Comparison of ENCODE assay signal across 21 cellular contexts in genomic region chr6:129112591-129112990, GRCh38.
A peak's percentile ranks its signal among the peaks of the same experiment; 100 is the strongest.
DNase-seq lines count a peak whose midpoint lies in the region; ATAC-seq and TF ChIP-seq lines count a peak whose summit lies in the region.
"Had no signal": no experiment of that assay in that cellular context is flagged by ENCODE, and none has a peak within 500 bp of the region (broad histone marks: within the 10 kb centered on the region; RNA-seq: fewer than 3 reads in every experiment).

No MANE protein-coding gene starts in this region.

- peak; percentile 35 for ATAC-seq in Right ventricle myocardium superior (ENCODE audit: poor library complexity)
- ATAC-seq in left cardiac atrium = no peak
- peak; percentile 62 for ATAC-seq in gastroesophageal sphincter
- ATAC-seq in GM18909 (IDR thresholded peaks at IDR 0.05; ENCODE audit: poor library complexity, unreplicated experiment) = no peak
- ATAC-seq: HCT116 had no signal

- H3K4me3 Mint-ChIP-seq in progenitor cell of endocrine pancreas (ENCODE audit: low read depth) = no peak overlapping the region
- H3K4me3 Mint-ChIP-seq: CD8-positive, alpha-beta memory T cell had no signal

- H3K36me3 ChIP-seq in gastroesophageal sphincter (no peaks in the 10 kb centered on the region), sigmoid colon (no peaks in the 10 kb centered on the region)

- no peak for TF ChIP-seq POLR2A in gastroesophageal sphincter (IDR thresholded peaks at IDR 0.05)
- TF ChIP-seq POLR2A in sigmoid colon (IDR thresholded peaks at IDR 0.05) = no peak

- no peak for TF ChIP-seq EP300 in gastroesophageal sphincter (IDR thresholded peaks at IDR 0.05)
- no peak for TF ChIP-seq EP300 in sigmoid colon (IDR thresholded peaks at IDR 0.05)

- no peaks in the 10 kb centered on the region for H3K27me3 Mint-ChIP-seq in progenitor cell of endocrine pancreas
- H3K27me3 Mint-ChIP-seq: IgD-negative memory B cell had no signal

- DNase-seq in Right ventricle myocardium superior (no peak), left cardiac atrium (no peak), progenitor cell of endocrine pancreas (ENCODE audit: low spot score, unreplicated experiment) (no peak), sigmoid colon (no peak), GM10248 (ENCODE audit: extremely low spot score) (no peak), mucosa of gallbladder (ENCODE audit: low spot score) (no peak)
- DNase-seq: AML-193; C1 segment of cervical spinal cord; Calu3; CD8-positive, alpha-beta memory T cell; DMS153; MV-4-11; NCI-H1694; NCI-H2081; NCI-H2171 treated with DMSO at 0.1 percent for 48 hours; NCI-H524 treated with DMSO at 0.1 percent for 48 hours; OCI-M1 had no signal

- no peaks in the 10 kb centered on the region for H3K27me3 ChIP-seq in gastroesophageal sphincter
- H3K27me3 ChIP-seq in sigmoid colon = no peaks in the 10 kb centered on the region

- CTCF ChIA-PET in GM10248 (lab: Yijun Ruan, JAX) = no interaction called here

- TF ChIP-seq CTCF in gastroesophageal sphincter (IDR thresholded peaks at IDR 0.05) (no peak), progenitor cell of endocrine pancreas (IDR thresholded peaks at IDR 0.05; ENCODE audit: unreplicated experiment) (no peak), sigmoid colon (IDR thresholded peaks at IDR 0.05) (no peak), GM10248 (IDR thresholded peaks at IDR 0.05; ENCODE audit: control extremely low read depth, extremely low read depth, low read depth, missing control alignments) (no peak)

- H3K4me1 ChIP-seq in gastroesophageal sphincter (peaks cover 0 to 8% (median 0%) of the 10 kb centered on the region in 3 donors), sigmoid colon (no peaks in the 10 kb centered on the region)

- H3K4me3 ChIP-seq in gastroesophageal sphincter = no peak overlapping the region
- no peak overlapping the region for H3K4me3 ChIP-seq in sigmoid colon

- H3K27ac Mint-ChIP-seq in progenitor cell of endocrine pancreas = peak overlapping the region; percentile 39
- H3K27ac Mint-ChIP-seq: CD8-positive, alpha-beta memory T cell had no signal

- H3K36me3 Mint-ChIP-seq in progenitor cell of endocrine pancreas (ENCODE audit: insufficient read depth) = no peaks in the 10 kb centered on the region
- H3K36me3 Mint-ChIP-seq: CD8-positive, alpha-beta memory T cell; IgD-negative memory B cell had no signal

- intact Hi-C loops in Right ventricle myocardium superior (cut with DNase I) = no loop called here
- intact Hi-C loops in left cardiac atrium (cut with DNase I) = no loop called here
- intact Hi-C loops in sigmoid colon (cut with DNase I) = no loop called here

- H3K9me3 Mint-ChIP-seq in progenitor cell of endocrine pancreas (ENCODE audit: low read depth) = no peaks in the 10 kb centered on the region
- H3K9me3 Mint-ChIP-seq: IgD-negative memory B cell had no signal

- peaks cover 5% of the 10 kb centered on the region for H3K4me1 Mint-ChIP-seq in progenitor cell of endocrine pancreas (ENCODE audit: low read depth)
- H3K4me1 Mint-ChIP-seq: CD8-positive, alpha-beta memory T cell had no signal

- H3K27ac ChIP-seq in gastroesophageal sphincter = no peak overlapping the region
- H3K27ac ChIP-seq in sigmoid colon = no peak overlapping the region

- POLR2A ChIA-PET in GM10248 (lab: Yijun Ruan, JAX) = no interaction called here

- H3K9me3 ChIP-seq in gastroesophageal sphincter = no peaks in the 10 kb centered on the region
- no peaks in the 10 kb centered on the region for H3K9me3 ChIP-seq in sigmoid colon

Comparison
In these comparisons a context has a peak if more than half of its experiments do, and no peak if none do; other contexts are left out.
1. ATAC-seq: peak in Right ventricle myocardium superior (single experiment) and gastroesophageal sphincter (single experiment); none in left cardiac atrium (0 of 2) and GM18909 (single experiment).